In genomic region chr9:64452134-64452533, GRCh38 we compare ENCODE assay signal across 7 cellular contexts.
A peak's percentile ranks its signal among the peaks of the same experiment; 100 is the strongest.
DNase-seq lines count a peak whose midpoint lies in the region; ATAC-seq, FAIRE-seq and TF ChIP-seq lines count a peak whose summit lies in the region.
"Not testable (repeated sequence)": the region's sequence is repeated elsewhere in the genome, so short reads cannot be mapped to it uniquely, and the experiment has no call there.

No MANE protein-coding gene starts in this region.

- intact Hi-C loops in HepG2 (cut with micrococcal nuclease; ENCODE audit: unreplicated experiment), result not testable (repeated sequence)

- BruUV-seq in HepG2 (replicated peaks; lab: Mats Ljungman, UMichigan), result not testable (repeated sequence)

- H4K20me1 ChIP-seq in HepG2 (ENCODE audit: insufficient read depth, low read length), result not testable (repeated sequence)

- not testable (repeated sequence) for H3K4me3 ChIP-seq in HepG2 (replicated peaks in 1 of 3; ENCODE audit: insufficient read depth in 1 of 3, low read depth in 2 of 3, low read length in 3 of 3)

- TF ChIP-seq POLR2A in HepG2 (IDR thresholded peaks at IDR 0.05; ENCODE audit: insufficient read depth in 1 of 2, low read depth in 2 of 2, low read length in 2 of 2), result not testable (repeated sequence)

- not testable (repeated sequence) for ATAC-seq in HepG2

- not testable (repeated sequence) for H3K4me2 ChIP-seq in HepG2 (ENCODE audit: low read depth, low read length)

- not testable (repeated sequence) for H3K27me3 ChIP-seq in HepG2 (ENCODE audit: control insufficient read depth in 1 of 2, insufficient read depth in 2 of 2, low read length in 2 of 2)

- not testable (repeated sequence) for TF ChIP-seq RAD21 in HepG2 (CRISPR knock-in tag; IDR thresholded peaks at IDR 0.05)

- H2AFZ ChIP-seq in HepG2 (ENCODE audit: low read length), result not testable (repeated sequence)

- WGBS in HepG2 (ENCODE audit: low lambda C conversion rate), result 0% methylated on average over 2 of the region's 2 CpGs

- CTCF ChIA-PET in GM10248 (lab: Yijun Ruan, JAX); HepG2 (lab: Yijun Ruan, JAX; ENCODE audit: low intra/inter-chr PET ratio, low total read pairs): not testable (repeated sequence)

- H3K36me3 ChIP-seq in HepG2 (replicated peaks in 1 of 2; ENCODE audit: control insufficient read depth in 1 of 2, insufficient read depth in 2 of 2, low read length in 2 of 2), result not testable (repeated sequence)

- TF ChIP-seq CTCF in GM10248 (IDR thresholded peaks at IDR 0.05; ENCODE audit: control extremely low read depth, extremely low read depth, low read depth, missing control alignments); HepG2 (CRISPR knock-in tag; IDR thresholded peaks at IDR 0.05): not testable (repeated sequence)

- H3K27ac ChIP-seq in HepG2 (ENCODE audit: extremely low read length, insufficient read depth, low read length), result not testable (repeated sequence)

- not testable (repeated sequence) for H3K9ac ChIP-seq in HepG2 (ENCODE audit: insufficient read depth, low read depth, low read length)

- DNase-seq in CD1c-positive myeloid dendritic cell (ENCODE audit: extremely low spot score) (peak; percentile 34), GM10248 (ENCODE audit: extremely low spot score) (peak; percentile 1), HPDE6-E6E7 (ENCODE audit: extremely low spot score) (peak; percentile 0), dedifferentiated amniotic fluid mesenchymal stem cell (ENCODE audit: extremely low spot score) (peak; percentile 7), germinal center (ENCODE audit: low spot score) (peak; percentile 0), superior temporal gyrus (ENCODE audit: extremely low spot score) (peak; percentile 55)
- not testable (repeated sequence) for DNase-seq in HepG2 (ENCODE audit: low spot score)

- H3K9me3 ChIP-seq in HepG2 (ENCODE audit: low read length), result not testable (repeated sequence)

- POLR2A ChIA-PET in GM10248 (lab: Yijun Ruan, JAX); HepG2 (lab: Yijun Ruan, JAX): not testable (repeated sequence)

- TF ChIP-seq EP300 in HepG2 (IDR thresholded peaks at IDR 0.05; ENCODE audit: low read depth in 2 of 2, low read length in 2 of 2); HepG2 (CRISPR knock-in tag; IDR thresholded peaks at IDR 0.05; ENCODE audit: borderline replicate concordance): not testable (repeated sequence)

- H3K4me1 ChIP-seq in HepG2 (ENCODE audit: insufficient read depth, low read length), result not testable (repeated sequence)

- in situ Hi-C loops in HepG2 (cut with HindIII; ENCODE audit: extremely low pct_ligation_motif_present, low pct_unique_long_range_greater_than_20kb), result not testable (repeated sequence)

- not testable (repeated sequence) for FAIRE-seq in HepG2 (lab: Jason Lieb, UNC)

- H3K79me2 ChIP-seq in HepG2 (ENCODE audit: insufficient read depth, low read length), result not testable (repeated sequence)

TF ChIP-seq in HepG2, 621 proteins besides CTCF, POLR2A, EP300 and RAD21:
- TF ChIP-seq CREB1 (IDR thresholded peaks at IDR 0.05), result peak; percentile 36; the same call in 1 of the 2 replicates
- TF ChIP-seq CREB1 (CRISPR knock-in tag; IDR thresholded peaks at IDR 0.05), result not testable (repeated sequence)
